In the genomic region with DNA sequence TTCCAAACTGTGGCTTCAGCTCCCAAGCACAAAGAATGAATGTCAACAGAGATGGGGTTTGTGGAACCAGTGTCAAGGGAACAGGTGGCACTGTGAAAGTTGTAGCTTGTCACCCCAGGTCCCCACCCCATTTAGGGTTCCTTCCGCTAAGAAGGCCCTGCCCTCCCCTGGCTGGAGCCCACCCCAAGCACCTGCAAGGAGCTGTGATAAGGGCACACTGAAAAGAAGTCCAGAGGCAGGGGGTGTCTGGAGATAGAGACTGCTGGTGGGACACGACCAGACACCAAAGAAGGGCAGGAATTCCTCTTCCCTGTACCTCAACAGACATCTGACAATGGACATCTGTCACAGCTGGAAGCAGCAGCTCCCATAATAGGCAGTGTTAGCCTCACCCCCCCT, we compare ENCODE assay signal across 14 cellular contexts. TPM values are rescaled to one million over a fixed set of nuclear protein-coding genes. Genes with fewer than 3 reads are reported as not detected.
A peak's percentile ranks its signal among the peaks of the same experiment; 100 is the strongest.
DNase-seq lines count a peak whose midpoint lies in the region; ATAC-seq and TF ChIP-seq lines count a peak whose summit lies in the region.
"Had no signal": no experiment of that assay in that cellular context is flagged by ENCODE, and none has a peak within 500 bp of the region (broad histone marks: within the 10 kb centered on the region; RNA-seq: fewer than 3 reads in every experiment).

No MANE protein-coding gene starts in this region.

- no peak overlapping the region for H2BK15ac ChIP-seq in H9 (ENCODE audit: low read depth, low read length)

- H3K18ac ChIP-seq in H9 (ENCODE audit: insufficient read length, low read depth, low read length): no peak overlapping the region

- no peaks in the 10 kb centered on the region for H3K79me1 ChIP-seq in H9 (ENCODE audit: insufficient read depth, low read depth, low read length, poor library complexity, severe bottlenecking)

- H4K20me1 ChIP-seq in H9 (ENCODE audit: control insufficient read depth, insufficient read depth, insufficient read length): peaks cover 5% of the 10 kb centered on the region

- no peak overlapping the region for H3K4me2 ChIP-seq in H9 (ENCODE audit: insufficient read depth, insufficient read length, low read length)
- H3K4me2 ChIP-seq: BLaER1 treated with 17β-estradiol and CSF1 and Interleukin-3, amounts not matched to agents 10 nM and 100 nM had no signal

- H3K27me3 ChIP-seq in H9 (ENCODE audit: insufficient read depth, low read length) (peaks cover 38% of the 10 kb centered on the region), spleen (replicated peaks in 1 of 7) (peaks cover 7 to 54% (median 46%) of the 10 kb centered on the region in 7 donors)
- peaks cover 34% of the 10 kb centered on the region for H3K27me3 ChIP-seq in effector memory CD4-positive, alpha-beta T cell (replicated peaks; ENCODE audit: control insufficient read depth, insufficient read depth, low read length, poor library complexity, severe bottlenecking)

- no peaks in the 10 kb centered on the region for H3K36me3 ChIP-seq in spleen
- no peaks in the 10 kb centered on the region for H3K36me3 ChIP-seq in effector memory CD4-positive, alpha-beta T cell (ENCODE audit: control insufficient read depth, insufficient read depth, low read length)
- H3K36me3 ChIP-seq: BLaER1 treated with 17β-estradiol and CSF1 and Interleukin-3, amounts not matched to agents 10 nM and 100 nM; MG63 had no signal

- no peak overlapping the region for H3K4ac ChIP-seq in H9 (ENCODE audit: low read depth, low read length)

- H3K9ac ChIP-seq in H9 (ENCODE audit: extremely low read depth, insufficient read length, low read length): no peak overlapping the region
- H3K9ac ChIP-seq: BLaER1 treated with 17β-estradiol and CSF1 and Interleukin-3, amounts not matched to agents 10 nM and 100 nM had no signal

- H3K4me3 Mint-ChIP-seq in H9 (peak overlapping the region; percentile 60 to 86; a peak in 2 of 5 replicates), WTC11 (peak overlapping the region; percentile 71; the same call in 1 of the 2 replicates)

- no peak overlapping the region for H3K4me3 ChIP-seq in spleen
- no peak overlapping the region for H3K4me3 ChIP-seq in effector memory CD4-positive, alpha-beta T cell (ENCODE audit: insufficient read depth, low read depth, low read length, poor library complexity, severe bottlenecking)
- H3K4me3 ChIP-seq: BLaER1 treated with 17β-estradiol and CSF1 and Interleukin-3, amounts not matched to agents 10 nM and 100 nM; MG63 had no signal

- H3K9me3 Mint-ChIP-seq in H9 (peaks cover 0 to 2% of the 10 kb centered on the region in 2 experiments; a peak in 1 of 5 replicates), WTC11 (no peaks in the 10 kb centered on the region)

- no peak overlapping the region for H2AFZ ChIP-seq in H9 (ENCODE audit: low read length)

- no peak overlapping the region for H2BK5ac ChIP-seq in H9 (ENCODE audit: insufficient read length, low read length)

- intact Hi-C loops in spleen (cut with DNase I; ENCODE audit: low total_unique reads): no loop called here

- no peak overlapping the region for H4K8ac ChIP-seq in H9 (replicated peaks; ENCODE audit: insufficient read length, low read depth, low read length)

- no peak overlapping the region for H4K5ac ChIP-seq in H9 (ENCODE audit: insufficient read length, low read depth, low read length)

- DNase-seq in H9: peak; percentile 12
- no peak for DNase-seq in WTC11 (ENCODE audit: low spot score)
- peak; percentile 34 for DNase-seq in islet precursor cell
- peak; percentile 43 for DNase-seq in spleen
- DNase-seq in superior temporal gyrus (ENCODE audit: extremely low spot score): no peak
- no peak for DNase-seq in effector memory CD4-positive, alpha-beta T cell
- no peak for DNase-seq in globus pallidus (ENCODE audit: low spot score)
- DNase-seq: EL, MG63, NCI-H1092 treated with DMSO at 0.1 percent for 48 hours, NCI-H1694, NCI-H2107, PC-3 had no signal

- H3K4me1 Mint-ChIP-seq in H9: peaks cover 15 to 25% of the 10 kb centered on the region in 2 experiments
- H3K4me1 Mint-ChIP-seq in WTC11: peaks cover 18% of the 10 kb centered on the region

- no peak overlapping the region for H2BK120ac ChIP-seq in H9 (ENCODE audit: low read depth, low read length, poor library complexity, severe bottlenecking)

- H3K23me2 ChIP-seq in H9 (ENCODE audit: insufficient read length, low read depth, low read length, poor library complexity, severe bottlenecking): peaks cover 17% of the 10 kb centered on the region

- H3K27me3 Mint-ChIP-seq in H9 (ENCODE audit: low read depth) (peaks cover 80% of the 10 kb centered on the region), WTC11 (ENCODE audit: low read depth) (peaks cover 63% of the 10 kb centered on the region)

- no peak overlapping the region for H2AK5ac ChIP-seq in H9 (ENCODE audit: insufficient read length, low read length)

- no peak overlapping the region for H3K14ac ChIP-seq in H9 (ENCODE audit: insufficient read depth, low read length)

- H3K79me2 ChIP-seq in H9 (ENCODE audit: insufficient read depth, low read length): no peaks in the 10 kb centered on the region

- no peak overlapping the region for H3T11ph ChIP-seq in H9 (ENCODE audit: low read length)

- no peak for ATAC-seq in WTC11
- ATAC-seq: PC-3 had no signal

- H3K27ac ChIP-seq in H9 (ENCODE audit: insufficient read length, low read depth, low read length) (no peak overlapping the region), spleen (no peak overlapping the region)
- no peak overlapping the region for H3K27ac ChIP-seq in effector memory CD4-positive, alpha-beta T cell (ENCODE audit: insufficient read depth, low read length, poor library complexity, severe bottlenecking)
- H3K27ac ChIP-seq: BLaER1 treated with 17β-estradiol and CSF1 and Interleukin-3, amounts not matched to agents 10 nM and 100 nM had no signal

- H3K36me3 Mint-ChIP-seq in H9 (ENCODE audit: insufficient read depth in 1 of 3, low read depth in 3 of 3) (no peaks in the 10 kb centered on the region), WTC11 (no peaks in the 10 kb centered on the region)

- no peak overlapping the region for H3K56ac ChIP-seq in H9 (ENCODE audit: insufficient read length, low read depth, low read length)

- no peak overlapping the region for H4K91ac ChIP-seq in H9 (ENCODE audit: insufficient read length, low read depth, low read length)

- no peak overlapping the region for H2BK12ac ChIP-seq in H9 (ENCODE audit: insufficient read length, low read depth, low read length)

- POLR2A ChIA-PET in WTC11 (lab: Charles Lee): interaction anchor here (0.5 to 1.5 kb wide), 2 partner anchors 27 to 128 kb away, joined by 3 to 5 read pairs; no protein-coding TSS in a partner anchor

- H3K9me3 ChIP-seq in H9 (ENCODE audit: control insufficient read depth, low read depth, low read length) (no peaks in the 10 kb centered on the region), spleen (no peaks in the 10 kb centered on the region)
- no peaks in the 10 kb centered on the region for H3K9me3 ChIP-seq in effector memory CD4-positive, alpha-beta T cell (ENCODE audit: control insufficient read depth, low read length)
- H3K9me3 ChIP-seq: BLaER1 treated with 17β-estradiol and CSF1 and Interleukin-3, amounts not matched to agents 10 nM and 100 nM; MG63 had no signal

- H3K27ac Mint-ChIP-seq in H9 (no peak overlapping the region), WTC11 (no peak overlapping the region)

- H3K4me1 ChIP-seq in H9 (ENCODE audit: insufficient read depth, low read length) (no peaks in the 10 kb centered on the region), spleen (peaks cover 17 to 49% (median 40%) of the 10 kb centered on the region in 6 donors)
- peaks cover 21% of the 10 kb centered on the region for H3K4me1 ChIP-seq in effector memory CD4-positive, alpha-beta T cell (ENCODE audit: control insufficient read depth, insufficient read depth, low read length, poor library complexity, severe bottlenecking)

- no peak overlapping the region for H3K23ac ChIP-seq in H9 (ENCODE audit: insufficient read length, low read depth, low read length)

- no peak overlapping the region for H2BK20ac ChIP-seq in H9 (ENCODE audit: low read depth, low read length, poor library complexity, severe bottlenecking)

- no peak for TF ChIP-seq POLR2A in spleen (IDR thresholded peaks at IDR 0.05)

- WGBS in H9 (ENCODE audit: extremely low coverage, insufficient read length, low lambda C conversion rate): no CpG with 5 or more reads among the region's 2 CpGs
- 76 to 92% (median 89%) methylated on average over 2 of the region's 2 CpGs for WGBS in spleen, 5 donors

- TF ChIP-seq CTCF in H9 (conservative IDR thresholded peaks at IDR 0.05) (no peak), WTC11 (IDR thresholded peaks at IDR 0.05) (no peak), spleen (IDR thresholded peaks at IDR 0.05 in 8 of 11, conservative IDR thresholded peaks at IDR 0.05 in 3 of 11) (no peak)

- CTCF ChIA-PET in WTC11 (lab: Charles Lee): interaction anchor here (0.6 to 7.9 kb wide), 15 partner anchors 10 to 1749 kb away, joined by 3 to 98 read pairs (median 4); no protein-coding TSS in a partner anchor

TF ChIP-seq in WTC11, 78 proteins besides CTCF, POLR2A, EP300 and RAD21 (continues in another document):
- no peak for TF ChIP-seq FOXJ3 (CRISPR knock-in tag; IDR thresholded peaks at IDR 0.05; ENCODE audit: borderline replicate concordance)
- TF ChIP-seq ELF4 (CRISPR knock-in tag; IDR thresholded peaks at IDR 0.05; ENCODE audit: low read depth): no peak
- TF ChIP-seq NR2C2 (CRISPR knock-in tag; IDR thresholded peaks at IDR 0.05): no peak

RNA-seq across cellular contexts. Expression of a gene that starts 4.5 kb away (rescaled TPM):
- 0.35 TPM in 1 of 2 replicates, not detected in the other for total RNA-seq in H9 (2021)
- total RNA-seq in WTC11 (2021): 0.21 to 0.50 TPM (median 0.37 TPM) in 3 replicates
- under 1 TPM in 4 of 7 donors, not detected in 3; 0.10 to 0.42 (median 0.17) TPM for total RNA-seq in spleen
- polyA plus RNA-seq in spleen: under 1 TPM in 2 of 3 donors, not detected in 1; 0.06 to 0.18 TPM
- total RNA-seq: PC-3 had no signal

Comparison
In these comparisons a context has a peak if more than half of its experiments do, and no peak if none do; other contexts are left out.
1. DNase-seq: peak in H9 (single experiment), islet precursor cell (single experiment) and spleen (single experiment); none in WTC11 (single experiment), superior temporal gyrus (single experiment), effector memory CD4-positive, alpha-beta T cell (0 of 3) and globus pallidus (single experiment).